In genomic region chr19:43726736-43727592, GRCh38 we compare ENCODE assay signal across 11 cellular contexts.
DNase-seq lines count a peak whose midpoint lies in the region; ATAC-seq and TF ChIP-seq lines count a peak whose summit lies in the region.
"Had no signal": no experiment of that assay in that cellular context is flagged by ENCODE, and none has a peak within 500 bp of the region (broad histone marks: within the 10 kb centered on the region; RNA-seq: fewer than 3 reads in every experiment).

No MANE protein-coding gene starts in this region.

- no peak for ATAC-seq in GM19328 (IDR thresholded peaks at IDR 0.05; ENCODE audit: unreplicated experiment)
- ATAC-seq: activated CD8-positive, alpha-beta memory T cell treated with anti-CD3 and anti-CD28 coated beads, Interleukin-2, amount 10 ng/mL, durations not matched to agents 7 days and 5 days had no signal

- no peak overlapping the region for H3K4me3 ChIP-seq in fibroblast of pulmonary artery (replicated peaks; ENCODE audit: low read depth, low read length)

- DNase-seq in AG20443 (ENCODE audit: low spot score) = peak; percentile 63
- peak; percentile 91 for DNase-seq in MV-4-11 (lab: John Stamatoyannopoulos, UW)
- peak; percentile 17 for DNase-seq in fibroblast of pulmonary artery (ENCODE audit: low read depth)
- DNase-seq in NCI-H69 (lab: John Stamatoyannopoulos, UW) = no peak
- no peak for DNase-seq in NCI-H524 treated with DMSO at 0.1 percent for 48 hours (lab: John Stamatoyannopoulos, UW)
- DNase-seq: activated CD8-positive, alpha-beta memory T cell treated with anti-CD3 and anti-CD28 coated beads, Interleukin-2, amount 10 ng/mL, durations not matched to agents 7 days and 5 days; activated naive CD8-positive, alpha-beta T cell treated with anti-CD3 and anti-CD28 coated beads for 36 hours; AML-193; mesendoderm; NCI-H146 had no signal

- TF ChIP-seq CTCF in fibroblast of pulmonary artery (IDR thresholded peaks at IDR 0.05; ENCODE audit: low read length, missing control alignments) = no peak

Comparison
In these comparisons a context has a peak if more than half of its experiments do, and no peak if none do; other contexts are left out.
1. DNase-seq: peak in AG20443 (single experiment), MV-4-11 (single experiment) and fibroblast of pulmonary artery (single experiment); none in NCI-H69 (single experiment) and NCI-H524 treated with DMSO at 0.1 percent for 48 hours (single experiment).